Comparison of ENCODE assay signal across 8 cellular contexts in genomic region chr10:32346551-32347362, GRCh38. TPM values are rescaled to one million over a fixed set of nuclear protein-coding genes. Genes with fewer than 3 reads are reported as not detected.
DNase-seq lines count a peak whose midpoint lies in the region; ATAC-seq and TF ChIP-seq lines count a peak whose summit lies in the region.

EPC1 (minus strand) TSS chr10:32347158; CDS start chr10:32346915, 243 bp downstream.

- H3K27ac Mint-ChIP-seq in activated CD4-positive, alpha-beta memory T cell treated with anti-CD3 and anti-CD28 coated beads, Interleukin-2, amount 10 ng/mL, durations not matched to agents 7 days and 5 days = peak within 1 kb of the TSS; percentile 98

- no peaks in the 10 kb centered on the region for H3K9me3 ChIP-seq in lower lobe of right lung

- H3K9me3 Mint-ChIP-seq in activated CD4-positive, alpha-beta memory T cell treated with anti-CD3 and anti-CD28 coated beads, Interleukin-2, amount 10 ng/mL, durations not matched to agents 7 days and 5 days = no peaks in the 10 kb centered on the region

- peaks cover 48% of the 10 kb centered on the region for H3K36me3 Mint-ChIP-seq in activated CD4-positive, alpha-beta memory T cell treated with anti-CD3 and anti-CD28 coated beads, Interleukin-2, amount 10 ng/mL, durations not matched to agents 7 days and 5 days (ENCODE audit: low read depth)

- POLR2A ChIA-PET in BJ (lab: Charles Lee) = interaction anchor here (0.7 kb wide), 1 partner anchor 14 kb away, joined by 3 read pairs; no protein-coding TSS in a partner anchor
- POLR2A ChIA-PET in activated CD4-positive, alpha-beta memory T cell treated with anti-CD3 and anti-CD28 coated beads, Interleukin-2, amount 10 ng/mL, durations not matched to agents 7 days and 5 days (lab: Charles Lee) = interaction anchor here (0.7 to 3.6 kb wide), 25 partner anchors 8 to 101 kb away, joined by 3 to 26 read pairs (median 6); partner anchors contain the start of gene CCDC7

- TF ChIP-seq CTCF in BJ (IDR thresholded peaks at IDR 0.05; ENCODE audit: insufficient read depth, low read depth, low read length) (no peak), lower lobe of right lung (IDR thresholded peaks at IDR 0.05) (no peak)

- H3K27me3 Mint-ChIP-seq in activated CD4-positive, alpha-beta memory T cell treated with anti-CD3 and anti-CD28 coated beads, Interleukin-2, amount 10 ng/mL, durations not matched to agents 7 days and 5 days = no peaks in the 10 kb centered on the region

- DNase-seq in BJ (ENCODE audit: low read depth) (peak; percentile 19), NCI-H526 treated with DMSO at 0.1 percent for 48 hours (lab: John Stamatoyannopoulos, UW) (peak; percentile 57), ecto neural progenitor cell (ENCODE audit: low spot score) (peak; percentile 90), lower lobe of right lung (peak; percentile 90)
- peak; percentile 89 for DNase-seq in activated CD4-positive, alpha-beta memory T cell treated with anti-CD3 and anti-CD28 coated beads, Interleukin-2, amount 10 ng/mL, durations not matched to agents 7 days and 5 days
- DNase-seq in stimulated activated CD4-positive, alpha-beta T cell treated with anti-CD3 and anti-CD28 coated beads, TNF-alpha, amount 100 ng/mL, for 24 hours (ENCODE audit: low read depth in 3 of 3) = peak; percentile 73 to 81 (median 79)

- intact Hi-C loops in lower lobe of right lung (cut with DNase I) = no loop called here

- ATAC-seq in GM19035 (IDR thresholded peaks at IDR 0.05; ENCODE audit: unreplicated experiment) (peak; percentile 67), HG03342 (IDR thresholded peaks at IDR 0.05; ENCODE audit: unreplicated experiment) (peak; percentile 67), lower lobe of right lung (peak; percentile 95 to 96)

- H3K36me3 ChIP-seq in BJ (ENCODE audit: control insufficient read depth, insufficient read depth, low read length) = no peaks in the 10 kb centered on the region
- peaks cover 12% of the 10 kb centered on the region for H3K36me3 ChIP-seq in lower lobe of right lung

- peaks cover 64% of the 10 kb centered on the region for H3K4me1 Mint-ChIP-seq in activated CD4-positive, alpha-beta memory T cell treated with anti-CD3 and anti-CD28 coated beads, Interleukin-2, amount 10 ng/mL, durations not matched to agents 7 days and 5 days

- H3K4me3 ChIP-seq in BJ (ENCODE audit: low read depth, low read length) (peak within 1 kb of the TSS; percentile 93), lower lobe of right lung (peak within 1 kb of the TSS; percentile 90)

- peak within 1 kb of the TSS; percentile 94 for H3K4me3 Mint-ChIP-seq in activated CD4-positive, alpha-beta memory T cell treated with anti-CD3 and anti-CD28 coated beads, Interleukin-2, amount 10 ng/mL, durations not matched to agents 7 days and 5 days

- H3K4me1 ChIP-seq in lower lobe of right lung = peaks cover 73% of the 10 kb centered on the region

- H3K27me3 ChIP-seq in BJ (ENCODE audit: control insufficient read depth, insufficient read depth, low read length) = no peaks in the 10 kb centered on the region
- H3K27me3 ChIP-seq in lower lobe of right lung (ENCODE audit: low read depth) = no peaks in the 10 kb centered on the region

- CTCF ChIA-PET in BJ (lab: Yijun Ruan, JAX) = interaction anchor here (0.6 to 4.4 kb wide), 26 partner anchors 10 to 157 kb away, joined by 3 to 55 read pairs (median 5); no protein-coding TSS in a partner anchor
- CTCF ChIA-PET in activated CD4-positive, alpha-beta memory T cell treated with anti-CD3 and anti-CD28 coated beads, Interleukin-2, amount 10 ng/mL, durations not matched to agents 7 days and 5 days (lab: Charles Lee) = interaction anchor here (0.8 to 3.1 kb wide), 12 partner anchors 10 to 485 kb away, joined by 3 to 29 read pairs (median 6); no protein-coding TSS in a partner anchor

- peak within 1 kb of the TSS; percentile 100 for H3K27ac ChIP-seq in lower lobe of right lung

RNA-seq across cellular contexts. Expression of gene EPC1, which starts in this region (rescaled TPM):
- polyA plus RNA-seq in BJ (2011; rRNA removed) = 21.6 and 30.5 TPM in 2 replicates
- polyA minus RNA-seq in BJ (2011; rRNA and poly(A)+ RNA removed) = 35.2 and 42.2 TPM in 2 replicates
- 10 to 100 TPM; 41.6 to 43.0 TPM for total RNA-seq in activated CD4-positive, alpha-beta memory T cell treated with anti-CD3 and anti-CD28 coated beads, Interleukin-2, amount 10 ng/mL, durations not matched to agents 7 days and 5 days
- total RNA-seq in lower lobe of right lung = 40.3 TPM

Comparison
In these comparisons a context has a peak if more than half of its experiments do, and no peak if none do; other contexts are left out.
1. Peak in every context shown above with its lines: DNase-seq, ATAC-seq, H3K4me3 ChIP-seq and H3K27ac ChIP-seq.
2. DNase-seq: peak in every context shown above with its lines; median percentile 90 in ecto neural progenitor cell; 90 in lower lobe of right lung; 89 in activated CD4-positive, alpha-beta memory T cell treated with anti-CD3 and anti-CD28 coated beads, Interleukin-2, amount 10 ng/mL, durations not matched to agents 7 days and 5 days; 79 in stimulated activated CD4-positive, alpha-beta T cell treated with anti-CD3 and anti-CD28 coated beads, TNF-alpha, amount 100 ng/mL, for 24 hours; 57 in NCI-H526 treated with DMSO at 0.1 percent for 48 hours; 19 in BJ.